13 cellular contexts compared by ENCODE assay signal in genomic region chr1:38577937-38578443, GRCh38.
DNase-seq lines count a peak whose midpoint lies in the region; ATAC-seq and TF ChIP-seq lines count a peak whose summit lies in the region.
"Had no signal": no experiment of that assay in that cellular context is flagged by ENCODE, and none has a peak within 500 bp of the region (broad histone marks: within the 10 kb centered on the region; RNA-seq: fewer than 3 reads in every experiment).

No MANE protein-coding gene starts in this region.

- no peak for TF ChIP-seq CTCF in esophagus squamous epithelium (IDR thresholded peaks at IDR 0.05)
- no peak for TF ChIP-seq CTCF in parathyroid adenoma (IDR thresholded peaks at IDR 0.05)
- TF ChIP-seq CTCF in colonic mucosa (IDR thresholded peaks at IDR 0.05), result no peak

- H3K9me3 Mint-ChIP-seq in T-helper 1 cell treated with Interleukin-12 subunit alpha and Interleukin-12 subunit beta and Interleukin-4 antibody, amounts not matched to agents 30 μg/mL and 1 μg/mL, for 36 hours, result no peaks in the 10 kb centered on the region

- peaks cover 3% of the 10 kb centered on the region for H3K36me3 Mint-ChIP-seq in T-helper 1 cell treated with Interleukin-12 subunit alpha and Interleukin-12 subunit beta and Interleukin-4 antibody, amounts not matched to agents 30 μg/mL and 1 μg/mL, for 36 hours (ENCODE audit: low read depth)

- H3K27me3 ChIP-seq in NT2/D1 (ENCODE audit: insufficient read depth, insufficient read length), result peaks cover 30% of the 10 kb centered on the region
- H3K27me3 ChIP-seq in esophagus squamous epithelium, result peaks cover 0 to 55% (median 2%) of the 10 kb centered on the region in 4 donors
- H3K27me3 ChIP-seq in parathyroid adenoma (ENCODE audit: control insufficient read depth, insufficient read depth, low read length), result no peaks in the 10 kb centered on the region
- H3K27me3 ChIP-seq in colonic mucosa, result peaks cover 23% of the 10 kb centered on the region

- H3K4me3 Mint-ChIP-seq in T-helper 1 cell treated with Interleukin-12 subunit alpha and Interleukin-12 subunit beta and Interleukin-4 antibody, amounts not matched to agents 30 μg/mL and 1 μg/mL, for 36 hours, result peak overlapping the region; percentile 68

- DNase-seq in T-helper 1 cell, result no peak
- DNase-seq in NT2/D1 (ENCODE audit: low read depth, low spot score), result no peak
- no peak for DNase-seq in esophagus squamous epithelium (lab: John Stamatoyannopoulos, UW)
- no peak for DNase-seq in colonic mucosa
- DNase-seq in GOT3 (lab: John Stamatoyannopoulos, UW), result no peak
- DNase-seq: KBM-7; NCI-H1694 treated with DMSO at 0.1 percent for 48 hours; stimulated activated CD4-positive, alpha-beta T cell treated with anti-CD3 and anti-CD28 coated beads, Interleukin-1b, Interleukin-23, amount 100 ng/mL, for 48 hours; SW 1271 had no signal

- no peaks in the 10 kb centered on the region for H3K36me3 ChIP-seq in NT2/D1 (ENCODE audit: insufficient read depth, insufficient read length, low read length)
- H3K36me3 ChIP-seq in esophagus squamous epithelium, result no peaks in the 10 kb centered on the region
- no peaks in the 10 kb centered on the region for H3K36me3 ChIP-seq in parathyroid adenoma (ENCODE audit: control insufficient read depth, insufficient read depth, low read length)
- H3K36me3 ChIP-seq in colonic mucosa, result no peaks in the 10 kb centered on the region

- peaks cover 10% of the 10 kb centered on the region for H3K4me1 ChIP-seq in NT2/D1 (ENCODE audit: insufficient read depth, insufficient read length)
- peaks cover 3 to 23% (median 6%) of the 10 kb centered on the region in 3 donors for H3K4me1 ChIP-seq in esophagus squamous epithelium
- no peaks in the 10 kb centered on the region for H3K4me1 ChIP-seq in parathyroid adenoma
- H3K4me1 ChIP-seq in colonic mucosa, result no peaks in the 10 kb centered on the region

- no peak for TF ChIP-seq POLR2A in esophagus squamous epithelium (IDR thresholded peaks at IDR 0.05)

- intact Hi-C loops in esophagus squamous epithelium (cut with DNase I), result no loop called here
- intact Hi-C loops in colonic mucosa (cut with DNase I), result no loop called here

- peaks cover 6% of the 10 kb centered on the region for H3K4me1 Mint-ChIP-seq in T-helper 1 cell treated with Interleukin-12 subunit alpha and Interleukin-12 subunit beta and Interleukin-4 antibody, amounts not matched to agents 30 μg/mL and 1 μg/mL, for 36 hours (ENCODE audit: low read depth)

- H3K4me2 ChIP-seq in parathyroid adenoma (ENCODE audit: low read length), result peak overlapping the region; percentile 35

- no peak overlapping the region for H3K27ac ChIP-seq in esophagus squamous epithelium
- no peak overlapping the region for H3K27ac ChIP-seq in parathyroid adenoma
- no peak overlapping the region for H3K27ac ChIP-seq in colonic mucosa
- H3K27ac ChIP-seq: 22Rv1 had no signal

- H3K9ac ChIP-seq in NT2/D1 (ENCODE audit: insufficient read length, low read depth) (peak overlapping the region; percentile 61), parathyroid adenoma (no peak overlapping the region), colonic mucosa (ENCODE audit: low read depth in 2 of 2, low read length in 2 of 2) (no peak overlapping the region)

- 22 to 25% methylated on average over 13 to 18 of the region's 18 CpGs for WGBS in esophagus squamous epithelium, 2 donors

- ATAC-seq in HG03159 (IDR thresholded peaks at IDR 0.05; ENCODE audit: unreplicated experiment), result no peak

- H2AFZ ChIP-seq in parathyroid adenoma, result no peak overlapping the region

- peak overlapping the region; percentile 54 for H3K4me3 ChIP-seq in NT2/D1 (ENCODE audit: insufficient read length, low read depth)
- H3K4me3 ChIP-seq in esophagus squamous epithelium, result peak overlapping the region; percentile 8 to 56 (median 26)
- H3K4me3 ChIP-seq in parathyroid adenoma (ENCODE audit: low read depth, low read length), result no peak overlapping the region
- H3K4me3 ChIP-seq in colonic mucosa, result no peak overlapping the region

- H3K27me3 Mint-ChIP-seq in T-helper 1 cell treated with Interleukin-12 subunit alpha and Interleukin-12 subunit beta and Interleukin-4 antibody, amounts not matched to agents 30 μg/mL and 1 μg/mL, for 36 hours (ENCODE audit: low read depth), result peaks cover 61% of the 10 kb centered on the region

- no peaks in the 10 kb centered on the region for H3K79me2 ChIP-seq in parathyroid adenoma

- H3K9me3 ChIP-seq in NT2/D1 (ENCODE audit: insufficient read depth, low read length), result peaks cover 1% of the 10 kb centered on the region; the same call in 1 of the 2 replicates
- H3K9me3 ChIP-seq in esophagus squamous epithelium, result no peaks in the 10 kb centered on the region
- no peaks in the 10 kb centered on the region for H3K9me3 ChIP-seq in parathyroid adenoma (ENCODE audit: control insufficient read depth, low read length)
- no peaks in the 10 kb centered on the region for H3K9me3 ChIP-seq in colonic mucosa

- H3K27ac Mint-ChIP-seq in T-helper 1 cell treated with Interleukin-12 subunit alpha and Interleukin-12 subunit beta and Interleukin-4 antibody, amounts not matched to agents 30 μg/mL and 1 μg/mL, for 36 hours, result no peak overlapping the region

Comparison
In these comparisons a context has a peak if more than half of its experiments do, and no peak if none do; other contexts are left out.
1. H3K4me3 ChIP-seq: peak in NT2/D1 (single experiment) and esophagus squamous epithelium (4 of 4); none in parathyroid adenoma (single experiment) and colonic mucosa (single experiment).